Comparison of ENCODE assay signal across 1 cellular context in the genomic region with DNA sequence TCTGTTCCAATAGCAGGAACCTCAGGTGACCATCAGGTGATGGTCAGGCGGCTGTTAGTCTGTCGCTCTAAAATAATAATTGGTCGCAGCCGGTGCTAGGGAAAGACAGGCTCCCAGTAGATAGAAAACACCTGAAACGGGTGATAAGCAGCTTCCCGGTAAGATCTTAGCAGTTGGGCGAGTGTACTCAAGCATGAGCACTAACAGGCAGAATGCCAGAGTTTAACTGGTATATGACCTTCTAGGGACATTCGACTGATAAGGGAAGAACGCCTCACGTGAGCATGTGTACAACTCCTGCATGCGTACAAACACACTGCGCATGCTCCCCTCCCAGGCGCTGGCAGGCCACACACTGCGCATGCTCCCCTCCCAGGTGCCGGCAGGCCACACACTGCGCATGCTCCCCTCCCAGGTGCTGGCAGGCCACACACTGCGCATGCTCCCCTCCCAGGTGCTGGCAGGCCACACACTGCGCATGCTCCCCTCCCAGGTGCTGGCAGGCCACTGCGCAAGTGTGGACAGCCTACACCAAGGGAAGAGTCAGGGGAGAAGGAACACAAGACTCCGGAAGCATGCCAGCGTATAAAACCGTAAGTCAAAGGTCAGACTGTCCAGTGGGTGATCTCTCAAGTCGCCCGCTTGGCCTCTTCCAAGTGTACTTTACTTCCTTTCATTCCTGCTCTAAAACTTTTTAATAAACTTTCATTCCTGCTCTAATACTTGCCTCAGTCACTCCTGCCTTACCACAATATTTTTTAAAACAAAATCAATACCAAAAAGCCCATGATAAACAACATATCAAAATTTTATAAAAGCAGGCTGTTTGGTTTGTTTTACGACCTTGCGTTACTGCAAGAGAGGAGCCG.
TF ChIP-seq lines count a peak whose summit lies in the region.

No MANE protein-coding gene starts in this region.

TF ChIP-seq in HepG2, 621 proteins besides CTCF, POLR2A, EP300 and RAD21 (continued from another document and continues in another):
- TF ChIP-seq, protein P1, sequence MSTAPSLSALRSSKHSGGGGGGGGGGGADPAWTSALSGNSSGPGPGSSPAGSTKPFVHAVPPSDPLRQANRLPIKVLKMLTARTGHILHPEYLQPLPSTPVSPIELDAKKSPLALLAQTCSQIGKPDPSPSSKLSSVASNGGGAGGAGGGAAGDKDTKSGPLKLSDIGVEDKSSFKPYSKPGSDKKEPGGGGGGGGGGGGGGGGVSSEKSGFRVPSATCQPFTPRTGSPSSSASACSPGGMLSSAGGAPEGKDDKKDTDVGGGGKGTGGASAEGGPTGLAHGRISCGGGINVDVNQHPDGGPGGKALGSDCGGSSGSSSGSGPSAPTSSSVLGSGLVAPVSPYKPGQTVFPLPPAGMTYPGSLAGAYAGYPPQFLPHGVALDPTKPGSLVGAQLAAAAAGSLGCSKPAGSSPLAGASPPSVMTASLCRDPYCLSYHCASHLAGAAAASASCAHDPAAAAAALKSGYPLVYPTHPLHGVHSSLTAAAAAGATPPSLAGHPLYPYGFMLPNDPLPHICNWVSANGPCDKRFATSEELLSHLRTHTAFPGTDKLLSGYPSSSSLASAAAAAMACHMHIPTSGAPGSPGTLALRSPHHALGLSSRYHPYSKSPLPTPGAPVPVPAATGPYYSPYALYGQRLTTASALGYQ (CRISPR knock-in tag; IDR thresholded peaks at IDR 0.05): no peak
- 0 out of 2 replicates have a peak, but pooled peaks have one; percentile 45 for TF ChIP-seq ZNF761 (CRISPR knock-in tag; conservative IDR thresholded peaks at IDR 0.05)
- no peak for TF ChIP-seq ZNF431 (CRISPR knock-in tag; IDR thresholded peaks at IDR 0.05; ENCODE audit: borderline replicate concordance, low read depth)
- TF ChIP-seq, protein P2, sequence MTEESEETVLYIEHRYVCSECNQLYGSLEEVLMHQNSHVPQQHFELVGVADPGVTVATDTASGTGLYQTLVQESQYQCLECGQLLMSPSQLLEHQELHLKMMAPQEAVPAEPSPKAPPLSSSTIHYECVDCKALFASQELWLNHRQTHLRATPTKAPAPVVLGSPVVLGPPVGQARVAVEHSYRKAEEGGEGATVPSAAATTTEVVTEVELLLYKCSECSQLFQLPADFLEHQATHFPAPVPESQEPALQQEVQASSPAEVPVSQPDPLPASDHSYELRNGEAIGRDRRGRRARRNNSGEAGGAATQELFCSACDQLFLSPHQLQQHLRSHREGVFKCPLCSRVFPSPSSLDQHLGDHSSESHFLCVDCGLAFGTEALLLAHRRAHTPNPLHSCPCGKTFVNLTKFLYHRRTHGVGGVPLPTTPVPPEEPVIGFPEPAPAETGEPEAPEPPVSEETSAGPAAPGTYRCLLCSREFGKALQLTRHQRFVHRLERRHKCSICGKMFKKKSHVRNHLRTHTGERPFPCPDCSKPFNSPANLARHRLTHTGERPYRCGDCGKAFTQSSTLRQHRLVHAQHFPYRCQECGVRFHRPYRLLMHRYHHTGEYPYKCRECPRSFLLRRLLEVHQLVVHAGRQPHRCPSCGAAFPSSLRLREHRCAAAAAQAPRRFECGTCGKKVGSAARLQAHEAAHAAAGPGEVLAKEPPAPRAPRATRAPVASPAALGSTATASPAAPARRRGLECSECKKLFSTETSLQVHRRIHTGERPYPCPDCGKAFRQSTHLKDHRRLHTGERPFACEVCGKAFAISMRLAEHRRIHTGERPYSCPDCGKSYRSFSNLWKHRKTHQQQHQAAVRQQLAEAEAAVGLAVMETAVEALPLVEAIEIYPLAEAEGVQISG (CRISPR knock-in tag; IDR thresholded peaks at IDR 0.05): peak; percentile 79
- TF ChIP-seq HES4 (CRISPR knock-in tag; IDR thresholded peaks at IDR 0.05; ENCODE audit: borderline replicate concordance): no peak
- TF ChIP-seq, protein P3, sequence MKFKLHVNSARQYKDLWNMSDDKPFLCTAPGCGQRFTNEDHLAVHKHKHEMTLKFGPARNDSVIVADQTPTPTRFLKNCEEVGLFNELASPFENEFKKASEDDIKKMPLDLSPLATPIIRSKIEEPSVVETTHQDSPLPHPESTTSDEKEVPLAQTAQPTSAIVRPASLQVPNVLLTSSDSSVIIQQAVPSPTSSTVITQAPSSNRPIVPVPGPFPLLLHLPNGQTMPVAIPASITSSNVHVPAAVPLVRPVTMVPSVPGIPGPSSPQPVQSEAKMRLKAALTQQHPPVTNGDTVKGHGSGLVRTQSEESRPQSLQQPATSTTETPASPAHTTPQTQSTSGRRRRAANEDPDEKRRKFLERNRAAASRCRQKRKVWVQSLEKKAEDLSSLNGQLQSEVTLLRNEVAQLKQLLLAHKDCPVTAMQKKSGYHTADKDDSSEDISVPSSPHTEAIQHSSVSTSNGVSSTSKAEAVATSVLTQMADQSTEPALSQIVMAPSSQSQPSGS (CRISPR knock-in tag; IDR thresholded peaks at IDR 0.05): peak; percentile 79
- TF ChIP-seq, protein P4, sequence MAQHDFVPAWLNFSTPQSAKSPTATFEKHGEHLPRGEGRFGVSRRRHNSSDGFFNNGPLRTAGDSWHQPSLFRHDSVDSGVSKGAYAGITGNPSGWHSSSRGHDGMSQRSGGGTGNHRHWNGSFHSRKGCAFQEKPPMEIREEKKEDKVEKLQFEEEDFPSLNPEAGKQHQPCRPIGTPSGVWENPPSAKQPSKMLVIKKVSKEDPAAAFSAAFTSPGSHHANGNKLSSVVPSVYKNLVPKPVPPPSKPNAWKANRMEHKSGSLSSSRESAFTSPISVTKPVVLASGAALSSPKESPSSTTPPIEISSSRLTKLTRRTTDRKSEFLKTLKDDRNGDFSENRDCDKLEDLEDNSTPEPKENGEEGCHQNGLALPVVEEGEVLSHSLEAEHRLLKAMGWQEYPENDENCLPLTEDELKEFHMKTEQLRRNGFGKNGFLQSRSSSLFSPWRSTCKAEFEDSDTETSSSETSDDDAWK (CRISPR knock-in tag; IDR thresholded peaks at IDR 0.05): no peak
- TF ChIP-seq TCF12 (IDR thresholded peaks at IDR 0.05): no peak
- no peak for TF ChIP-seq TCF12 (CRISPR knock-in tag; IDR thresholded peaks at IDR 0.05)
- TF ChIP-seq FOXA3 (CRISPR knock-in tag; IDR thresholded peaks at IDR 0.05): peak; percentile 90
- peak; percentile 62 for TF ChIP-seq ERF (CRISPR knock-in tag; IDR thresholded peaks at IDR 0.05)
- no peak for TF ChIP-seq ZNF12 (CRISPR knock-in tag; IDR thresholded peaks at IDR 0.05)
- TF ChIP-seq ZNF549 (CRISPR knock-in tag; IDR thresholded peaks at IDR 0.05): no peak
- peak; percentile 86 for TF ChIP-seq SAP130 (CRISPR knock-in tag; IDR thresholded peaks at IDR 0.05; ENCODE audit: low read depth)
- no peak for TF ChIP-seq KDM1A (CRISPR knock-in tag; IDR thresholded peaks at IDR 0.05)
- no peak for TF ChIP-seq SAFB2 (CRISPR knock-in tag; IDR thresholded peaks at IDR 0.05; ENCODE audit: borderline replicate concordance, low read depth)
- TF ChIP-seq GABPB1 (CRISPR knock-in tag; IDR thresholded peaks at IDR 0.05): peak; percentile 69
- TF ChIP-seq, protein P5, sequence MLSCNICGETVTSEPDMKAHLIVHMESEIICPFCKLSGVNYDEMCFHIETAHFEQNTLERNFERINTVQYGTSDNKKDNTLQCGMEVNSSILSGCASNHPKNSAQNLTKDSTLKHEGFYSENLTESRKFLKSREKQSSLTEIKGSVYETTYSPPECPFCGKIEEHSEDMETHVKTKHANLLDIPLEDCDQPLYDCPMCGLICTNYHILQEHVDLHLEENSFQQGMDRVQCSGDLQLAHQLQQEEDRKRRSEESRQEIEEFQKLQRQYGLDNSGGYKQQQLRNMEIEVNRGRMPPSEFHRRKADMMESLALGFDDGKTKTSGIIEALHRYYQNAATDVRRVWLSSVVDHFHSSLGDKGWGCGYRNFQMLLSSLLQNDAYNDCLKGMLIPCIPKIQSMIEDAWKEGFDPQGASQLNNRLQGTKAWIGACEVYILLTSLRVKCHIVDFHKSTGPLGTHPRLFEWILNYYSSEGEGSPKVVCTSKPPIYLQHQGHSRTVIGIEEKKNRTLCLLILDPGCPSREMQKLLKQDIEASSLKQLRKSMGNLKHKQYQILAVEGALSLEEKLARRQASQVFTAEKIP (CRISPR knock-in tag; IDR thresholded peaks at IDR 0.05; ENCODE audit: borderline replicate concordance): no peak
- TF ChIP-seq, protein P6, sequence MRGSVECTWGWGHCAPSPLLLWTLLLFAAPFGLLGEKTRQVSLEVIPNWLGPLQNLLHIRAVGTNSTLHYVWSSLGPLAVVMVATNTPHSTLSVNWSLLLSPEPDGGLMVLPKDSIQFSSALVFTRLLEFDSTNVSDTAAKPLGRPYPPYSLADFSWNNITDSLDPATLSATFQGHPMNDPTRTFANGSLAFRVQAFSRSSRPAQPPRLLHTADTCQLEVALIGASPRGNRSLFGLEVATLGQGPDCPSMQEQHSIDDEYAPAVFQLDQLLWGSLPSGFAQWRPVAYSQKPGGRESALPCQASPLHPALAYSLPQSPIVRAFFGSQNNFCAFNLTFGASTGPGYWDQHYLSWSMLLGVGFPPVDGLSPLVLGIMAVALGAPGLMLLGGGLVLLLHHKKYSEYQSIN (CRISPR knock-in tag; IDR thresholded peaks at IDR 0.05; ENCODE audit: borderline replicate concordance): no peak
- TF ChIP-seq, protein P7, sequence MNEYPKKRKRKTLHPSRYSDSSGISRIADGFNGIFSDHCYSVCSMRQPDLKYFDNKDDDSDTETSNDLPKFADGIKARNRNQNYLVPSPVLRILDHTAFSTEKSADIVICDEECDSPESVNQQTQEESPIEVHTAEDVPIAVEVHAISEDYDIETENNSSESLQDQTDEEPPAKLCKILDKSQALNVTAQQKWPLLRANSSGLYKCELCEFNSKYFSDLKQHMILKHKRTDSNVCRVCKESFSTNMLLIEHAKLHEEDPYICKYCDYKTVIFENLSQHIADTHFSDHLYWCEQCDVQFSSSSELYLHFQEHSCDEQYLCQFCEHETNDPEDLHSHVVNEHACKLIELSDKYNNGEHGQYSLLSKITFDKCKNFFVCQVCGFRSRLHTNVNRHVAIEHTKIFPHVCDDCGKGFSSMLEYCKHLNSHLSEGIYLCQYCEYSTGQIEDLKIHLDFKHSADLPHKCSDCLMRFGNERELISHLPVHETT (CRISPR knock-in tag; conservative IDR thresholded peaks at IDR 0.05): 0 out of 2 replicates have a peak, but pooled peaks have one; percentile 63
- no peak for TF ChIP-seq ATM (IDR thresholded peaks at IDR 0.05; ENCODE audit: borderline replicate concordance)
- TF ChIP-seq, protein P8, sequence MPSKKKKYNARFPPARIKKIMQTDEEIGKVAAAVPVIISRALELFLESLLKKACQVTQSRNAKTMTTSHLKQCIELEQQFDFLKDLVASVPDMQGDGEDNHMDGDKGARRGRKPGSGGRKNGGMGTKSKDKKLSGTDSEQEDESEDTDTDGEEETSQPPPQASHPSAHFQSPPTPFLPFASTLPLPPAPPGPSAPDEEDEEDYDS (CRISPR knock-in tag; IDR thresholded peaks at IDR 0.05): peak; percentile 97
- TF ChIP-seq, protein P9, sequence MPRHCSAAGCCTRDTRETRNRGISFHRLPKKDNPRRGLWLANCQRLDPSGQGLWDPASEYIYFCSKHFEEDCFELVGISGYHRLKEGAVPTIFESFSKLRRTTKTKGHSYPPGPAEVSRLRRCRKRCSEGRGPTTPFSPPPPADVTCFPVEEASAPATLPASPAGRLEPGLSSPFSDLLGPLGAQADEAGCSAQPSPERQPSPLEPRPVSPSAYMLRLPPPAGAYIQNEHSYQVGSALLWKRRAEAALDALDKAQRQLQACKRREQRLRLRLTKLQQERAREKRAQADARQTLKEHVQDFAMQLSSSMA (CRISPR knock-in tag; IDR thresholded peaks at IDR 0.05): no peak; the same call in 1 of the 2 replicates
- TF ChIP-seq ZIK1 (CRISPR knock-in tag; IDR thresholded peaks at IDR 0.05; ENCODE audit: borderline replicate concordance, low read depth): no peak; the same call in 1 of the 2 replicates
- TF ChIP-seq, protein P10, sequence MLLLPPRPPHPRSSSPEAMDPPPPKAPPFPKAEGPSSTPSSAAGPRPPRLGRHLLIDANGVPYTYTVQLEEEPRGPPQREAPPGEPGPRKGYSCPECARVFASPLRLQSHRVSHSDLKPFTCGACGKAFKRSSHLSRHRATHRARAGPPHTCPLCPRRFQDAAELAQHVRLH (CRISPR knock-in tag; IDR thresholded peaks at IDR 0.05; ENCODE audit: borderline replicate concordance, low read depth): peak; percentile 64; the same call in 1 of the 2 replicates
- no peak for TF ChIP-seq ONECUT2 (CRISPR knock-in tag; IDR thresholded peaks at IDR 0.05)
- TF ChIP-seq ZNF263 (CRISPR knock-in tag; IDR thresholded peaks at IDR 0.05): no peak
- no peak for TF ChIP-seq ETV6 (CRISPR knock-in tag; conservative IDR thresholded peaks at IDR 0.05)
- no peak for TF ChIP-seq ZNF282 (IDR thresholded peaks at IDR 0.05; ENCODE audit: partially characterized antibody)
- no peak for TF ChIP-seq JUNB (CRISPR knock-in tag; IDR thresholded peaks at IDR 0.05; ENCODE audit: borderline replicate concordance)
- peak; percentile 76; the same call in 1 of the 2 replicates for TF ChIP-seq ZNF232 (CRISPR knock-in tag; IDR thresholded peaks at IDR 0.05; ENCODE audit: borderline replicate concordance)
- no peak for TF ChIP-seq ZFP37 (CRISPR knock-in tag; IDR thresholded peaks at IDR 0.05; ENCODE audit: borderline replicate concordance)
- TF ChIP-seq ZMYM4 (CRISPR knock-in tag; IDR thresholded peaks at IDR 0.05): peak; percentile 80
- peak; percentile 77; the same call in 1 of the 2 replicates for TF ChIP-seq ZNF138 (CRISPR knock-in tag; IDR thresholded peaks at IDR 0.05; ENCODE audit: low read depth)
- TF ChIP-seq POLR2AphosphoS5 (IDR thresholded peaks at IDR 0.05; ENCODE audit: low read depth, low read length): peak; percentile 90
- peak; percentile 83; the same call in 1 of the 2 replicates for TF ChIP-seq SALL2 (CRISPR knock-in tag; IDR thresholded peaks at IDR 0.05)
- TF ChIP-seq MBNL3 (CRISPR knock-in tag; conservative IDR thresholded peaks at IDR 0.05): no peak
- TF ChIP-seq, protein P11, sequence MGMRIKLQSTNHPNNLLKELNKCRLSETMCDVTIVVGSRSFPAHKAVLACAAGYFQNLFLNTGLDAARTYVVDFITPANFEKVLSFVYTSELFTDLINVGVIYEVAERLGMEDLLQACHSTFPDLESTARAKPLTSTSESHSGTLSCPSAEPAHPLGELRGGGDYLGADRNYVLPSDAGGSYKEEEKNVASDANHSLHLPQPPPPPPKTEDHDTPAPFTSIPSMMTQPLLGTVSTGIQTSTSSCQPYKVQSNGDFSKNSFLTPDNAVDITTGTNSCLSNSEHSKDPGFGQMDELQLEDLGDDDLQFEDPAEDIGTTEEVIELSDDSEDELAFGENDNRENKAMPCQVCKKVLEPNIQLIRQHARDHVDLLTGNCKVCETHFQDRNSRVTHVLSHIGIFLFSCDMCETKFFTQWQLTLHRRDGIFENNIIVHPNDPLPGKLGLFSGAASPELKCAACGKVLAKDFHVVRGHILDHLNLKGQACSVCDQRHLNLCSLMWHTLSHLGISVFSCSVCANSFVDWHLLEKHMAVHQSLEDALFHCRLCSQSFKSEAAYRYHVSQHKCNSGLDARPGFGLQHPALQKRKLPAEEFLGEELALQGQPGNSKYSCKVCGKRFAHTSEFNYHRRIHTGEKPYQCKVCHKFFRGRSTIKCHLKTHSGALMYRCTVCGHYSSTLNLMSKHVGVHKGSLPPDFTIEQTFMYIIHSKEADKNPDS (CRISPR knock-in tag; IDR thresholded peaks at IDR 0.05): 0 out of 2 replicates have a peak, but pooled peaks have one; percentile 47
- 0 out of 2 replicates have a peak, but pooled peaks have one; percentile 54 for TF ChIP-seq ZNF766 (CRISPR knock-in tag; IDR thresholded peaks at IDR 0.05; ENCODE audit: borderline replicate concordance)
- TF ChIP-seq RELA (CRISPR knock-in tag; IDR thresholded peaks at IDR 0.05): 0 out of 2 replicates have a peak, but pooled peaks have one; percentile 52
- TF ChIP-seq MIXL1 (CRISPR knock-in tag; IDR thresholded peaks at IDR 0.05): no peak
